Comparison of ENCODE assay signal across 18 cellular contexts in genomic region chr5:173752636-173753035, GRCh38.
"Had no signal": no experiment of that assay in that cellular context is flagged by ENCODE, and none has a peak within 500 bp of the region (broad histone marks: within the 10 kb centered on the region; RNA-seq: fewer than 3 reads in every experiment).

No MANE protein-coding gene starts in this region.

- FAIRE-seq: TTC549, urothelium cell line had no signal

- H3K27me3 ChIP-seq: stomach had no signal

- H3K27me3 Mint-ChIP-seq: activated CD8-positive, alpha-beta memory T cell treated with anti-CD3 and anti-CD28 coated beads, Interleukin-2, amount 10 ng/mL, durations not matched to agents 7 days and 5 days; activated T-cell treated with anti-CD3 and anti-CD28 coated beads, Interleukin-2, amount 50 U/mL, for 24 hours had no signal

- DNase-seq: activated CD4-positive, alpha-beta T cell treated with anti-CD3 and anti-CD28 coated beads, Interleukin-2, amount 50 U/mL, for 48 hours; activated CD4-positive, CD25-positive, alpha-beta regulatory T cell treated with anti-CD3 and anti-CD28 coated beads, Interleukin-2, amount 50 U/mL, for 72 hours; activated CD8-positive, alpha-beta memory T cell treated with anti-CD3 and anti-CD28 coated beads, Interleukin-2, amount 10 ng/mL, durations not matched to agents 7 days and 5 days; activated effector memory CD4-positive, alpha-beta T cell treated with Interleukin-2 at 50 U/mL for 16 hours; activated T-cell treated with anti-CD3 and anti-CD28 coated beads, Interleukin-2, amount 50 U/mL, for 24 hours; dermis blood vessel endothelial cell; immature natural killer cell; naive thymus-derived CD4-positive, alpha-beta T cell; stimulated activated CD4-positive, alpha-beta T cell treated with anti-CD3 and anti-CD28 coated beads, Interleukin-4, amount 100 ng/mL, for 4 hours; stomach had no signal

- H3K4me1 Mint-ChIP-seq: activated CD8-positive, alpha-beta memory T cell treated with anti-CD3 and anti-CD28 coated beads, Interleukin-2, amount 10 ng/mL, durations not matched to agents 7 days and 5 days; activated naive CD4-positive, alpha-beta T cell treated with anti-CD3 and anti-CD28 coated beads, Interleukin-2, amount 50 U/mL, for 24 hours; immature natural killer cell had no signal

- H3K4me3 Mint-ChIP-seq: activated CD8-positive, alpha-beta memory T cell treated with anti-CD3 and anti-CD28 coated beads, Interleukin-2, amount 10 ng/mL, durations not matched to agents 7 days and 5 days; activated naive CD4-positive, alpha-beta T cell treated with anti-CD3 and anti-CD28 coated beads, Interleukin-2, amount 50 U/mL, for 24 hours; activated T-cell treated with anti-CD3 and anti-CD28 coated beads, Interleukin-2, amount 50 U/mL, for 24 hours; immature natural killer cell; naive thymus-derived CD4-positive, alpha-beta T cell; T-helper 1 cell treated with Interleukin-12 subunit alpha and Interleukin-12 subunit beta and Interleukin-4 antibody, amounts not matched to agents 30 μg/mL and 1 μg/mL, for 36 hours had no signal

- ATAC-seq: activated CD8-positive, alpha-beta memory T cell treated with anti-CD3 and anti-CD28 coated beads, Interleukin-2, amount 10 ng/mL, durations not matched to agents 7 days and 5 days; esophagus mucosa; naive thymus-derived CD4-positive, alpha-beta T cell had no signal

- H3K27ac ChIP-seq: skin epidermis, stomach, thoracic aorta had no signal

- H3K27ac Mint-ChIP-seq: activated CD8-positive, alpha-beta memory T cell treated with anti-CD3 and anti-CD28 coated beads, Interleukin-2, amount 10 ng/mL, durations not matched to agents 7 days and 5 days; activated naive CD4-positive, alpha-beta T cell treated with anti-CD3 and anti-CD28 coated beads, Interleukin-2, amount 50 U/mL, for 24 hours; activated T-cell treated with anti-CD3 and anti-CD28 coated beads, Interleukin-2, amount 50 U/mL, for 24 hours; immature natural killer cell; naive thymus-derived CD4-positive, alpha-beta T cell; T-helper 1 cell treated with Interleukin-12 subunit alpha and Interleukin-12 subunit beta and Interleukin-4 antibody, amounts not matched to agents 30 μg/mL and 1 μg/mL, for 36 hours had no signal

- H3K4me1 ChIP-seq: stomach had no signal

- H3K9me3 Mint-ChIP-seq: activated naive CD4-positive, alpha-beta T cell treated with anti-CD3 and anti-CD28 coated beads, Interleukin-2, amount 50 U/mL, for 24 hours; activated T-cell treated with anti-CD3 and anti-CD28 coated beads, Interleukin-2, amount 50 U/mL, for 24 hours; immature natural killer cell; T-helper 1 cell treated with Interleukin-12 subunit alpha and Interleukin-12 subunit beta and Interleukin-4 antibody, amounts not matched to agents 30 μg/mL and 1 μg/mL, for 36 hours had no signal

- H3K9me3 ChIP-seq: stomach, thoracic aorta had no signal

- H3K4me3 ChIP-seq: lung, skin epidermis, stomach, thoracic aorta had no signal

- H3K36me3 ChIP-seq: stomach, thoracic aorta had no signal

- H3K36me3 Mint-ChIP-seq: activated CD8-positive, alpha-beta memory T cell treated with anti-CD3 and anti-CD28 coated beads, Interleukin-2, amount 10 ng/mL, durations not matched to agents 7 days and 5 days; activated naive CD4-positive, alpha-beta T cell treated with anti-CD3 and anti-CD28 coated beads, Interleukin-2, amount 50 U/mL, for 24 hours; immature natural killer cell; naive thymus-derived CD4-positive, alpha-beta T cell had no signal
